ENCODE assay signal across 10 cellular contexts in the genomic region with DNA sequence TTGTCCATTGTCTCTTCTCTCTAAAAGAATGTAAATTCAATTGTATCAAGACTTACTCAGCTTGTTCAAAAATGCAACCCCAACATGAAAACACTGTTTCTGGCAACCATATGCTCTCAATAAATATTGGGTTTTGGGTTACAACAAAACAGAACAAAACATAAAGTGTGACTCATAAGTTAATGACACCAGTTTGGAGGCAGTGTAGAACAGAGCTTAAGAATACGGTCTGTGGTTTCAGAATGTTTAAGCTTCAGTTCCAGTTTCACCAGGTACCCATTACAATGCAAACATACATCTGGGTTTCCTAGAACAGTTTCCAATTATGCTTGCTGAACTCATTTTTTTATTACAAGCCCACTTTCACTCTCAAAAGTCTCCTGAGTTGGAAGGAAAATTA.
A peak's percentile ranks its signal among the peaks of the same experiment; 100 is the strongest.
DNase-seq lines count a peak whose midpoint lies in the region; ATAC-seq, FAIRE-seq and TF ChIP-seq lines count a peak whose summit lies in the region.
"Had no signal": no experiment of that assay in that cellular context is flagged by ENCODE, and none has a peak within 500 bp of the region (broad histone marks: within the 10 kb centered on the region; RNA-seq: fewer than 3 reads in every experiment).

No MANE protein-coding gene starts in this region.

- no peak for TF ChIP-seq CTCF in pancreas (IDR thresholded peaks at IDR 0.05)

- intact Hi-C loops in pancreas (cut with DNase I): no loop called here

- ATAC-seq in pancreas: no peak

- no peaks in the 10 kb centered on the region for H3K9me3 ChIP-seq in pancreas

- H3K27me3 ChIP-seq in pancreas: no peaks in the 10 kb centered on the region

- H3K4me1 ChIP-seq in pancreas: no peaks in the 10 kb centered on the region

- H3K36me3 ChIP-seq in pancreas: no peaks in the 10 kb centered on the region

- DNase-seq in GM18507 (ENCODE audit: extremely low spot score, insufficient read length, low read depth): no peak
- peak; percentile 87 for DNase-seq in HCEC 1CT
- peak; percentile 15 for DNase-seq in HS-5 (ENCODE audit: low read depth)
- peak; percentile 65 for DNase-seq in dedifferentiated amniotic fluid mesenchymal stem cell (ENCODE audit: extremely low spot score)
- DNase-seq in T-helper 1 cell: no peak
- no peak for DNase-seq in NK-92 (lab: John Stamatoyannopoulos, UW; ENCODE audit: unreplicated experiment)
- no peak for DNase-seq in NK-92 treated with Interleukin-12 subunit alpha and Interleukin-12 subunit beta, amount 100 ng/mL, for 24 hours (lab: John Stamatoyannopoulos, UW)
- no peak for DNase-seq in pancreas
- DNase-seq: DMS79 treated with DMSO at 0.1 percent for 48 hours had no signal

- 51 to 55% methylated on average over 1 of the region's 1 CpG for WGBS in pancreas, 2 donors

- FAIRE-seq in GM18507 (lab: Jason Lieb, UNC) (peak; percentile 65), pancreas (lab: Jason Lieb, UNC) (no peak)

- H3K4me3 ChIP-seq in pancreas: no peak overlapping the region
- H3K4me3 ChIP-seq: SK-N-MC had no signal

- H3K27ac ChIP-seq in pancreas: no peak overlapping the region
- H3K27ac ChIP-seq: SK-N-MC had no signal

Comparison
In these comparisons a context has a peak if more than half of its experiments do, and no peak if none do; other contexts are left out.
1. DNase-seq: peak in HCEC 1CT (single experiment), HS-5 (single experiment) and dedifferentiated amniotic fluid mesenchymal stem cell (single experiment); none in GM18507 (single experiment), T-helper 1 cell (0 of 5), NK-92 (single experiment), NK-92 treated with Interleukin-12 subunit alpha and Interleukin-12 subunit beta, amount 100 ng/mL, for 24 hours (single experiment) and pancreas (0 of 6).